32 cellular contexts compared by ENCODE assay signal in the genomic region with DNA sequence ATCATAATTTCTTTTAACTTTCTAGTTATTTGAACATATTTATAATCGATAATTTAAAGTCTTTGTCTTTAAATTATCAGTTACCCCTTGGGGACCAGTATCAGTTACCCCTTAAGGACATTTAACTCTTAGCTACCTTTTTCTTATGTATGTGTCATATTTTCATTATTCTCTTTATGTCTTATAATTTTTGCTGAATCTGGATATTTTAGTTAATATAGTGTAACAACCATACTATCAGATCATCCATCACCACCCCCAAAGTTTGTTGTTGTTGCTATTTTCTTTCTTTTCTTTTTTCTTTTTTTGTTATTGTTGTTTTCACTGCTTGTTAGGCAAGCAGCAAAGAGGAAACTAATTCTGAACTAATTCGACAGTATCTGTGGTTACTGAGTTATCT. TPM values are rescaled to one million over a fixed set of nuclear protein-coding genes. Genes with fewer than 3 reads are reported as not detected.
"Had no signal": no experiment of that assay in that cellular context is flagged by ENCODE, and none has a peak within 500 bp of the region (broad histone marks: within the 10 kb centered on the region; RNA-seq: fewer than 3 reads in every experiment).

No MANE protein-coding gene starts in this region.

- H3K4me1 ChIP-seq: pancreas, prostate gland, suprapubic skin, testis, tibial artery, transverse colon, upper lobe of right lung, uterus had no signal

- H3K4me2 ChIP-seq: smooth muscle cell had no signal

- H3K9me3 ChIP-seq: pancreas, prostate gland, testis, uterus had no signal

- H3K36me3 ChIP-seq: neutrophil, pancreas, prostate gland, spleen, suprapubic skin, tibial artery, transverse colon, upper lobe of right lung, uterus had no signal

- FAIRE-seq: pancreas had no signal

- H3K4me3 ChIP-seq: pancreas, prostate gland, skin epidermis, smooth muscle cell, spleen, suprapubic skin, testis, tibial artery, transverse colon, upper lobe of right lung, uterus had no signal

- H3K27me3 ChIP-seq: neutrophil, pancreas, spleen, suprapubic skin, testis, tibial artery, transverse colon, upper lobe of right lung, uterus had no signal

- H3K4me3 Mint-ChIP-seq: naive thymus-derived CD8-positive, alpha-beta T cell; natural killer cell treated with Interleukin-12 subunit alpha and Interleukin-12 subunit beta and Interleukin-15 and Interleukin-18, amount 100 ng/mL, for 72 hours; nephron progenitor cell; neural crest cell; stimulated activated memory B cell treated with anti-CD40 and anti-IgM and Interleukin-4, amounts not matched to agents 10 μg/mL and 1 μg/mL and 100 μg/mL, for 72 hours; stimulated activated naive CD8-positive, alpha-beta T cell treated with anti-CD3 and anti-CD28 coated beads, Interleukin-15, amount 100 ng/mL, for 72 hours; type B pancreatic cell had no signal

- DNase-seq: naive thymus-derived CD8-positive, alpha-beta T cell; nephron progenitor cell; nucleus accumbens; pancreas; right cardiac atrium; spleen; stimulated activated CD4-positive, alpha-beta T cell treated with anti-CD3 and anti-CD28 coated beads, Interleukin-12 subunit alpha, Interleukin-12 subunit beta, amount 100 ng/mL, for 4 hours; stimulated activated CD4-positive, alpha-beta T cell treated with anti-CD3 and anti-CD28 coated beads, Interleukin-1b, Interleukin-23, amount 100 ng/mL, for 48 hours; stimulated activated CD4-positive, alpha-beta T cell treated with anti-CD3 and anti-CD28 coated beads, Interleukin-4, amount 100 ng/mL, for 1 hour; stimulated activated CD4-positive, alpha-beta T cell treated with anti-CD3 and anti-CD28 coated beads, Interleukin-4, amount 100 ng/mL, for 4 hours; stimulated activated CD8-positive, alpha-beta memory T cell treated with anti-CD3 and anti-CD28 coated beads, Interleukin-4, amount 100 ng/mL, for 48 hours; stimulated activated naive CD4-positive, alpha-beta T cell; stimulated activated naive CD8-positive, alpha-beta T cell treated with anti-CD3 and anti-CD28 coated beads, Interleukin-15, amount 100 ng/mL, for 72 hours; stimulated activated naive CD8-positive, alpha-beta T cell treated with anti-CD3 and anti-CD28 coated beads, Interleukin-15, Interleukin-2, amounts not matched to agents 100 U/mL and 50 U/mL, for 24 hours; substantia nigra; testis; tibial artery; transverse colon; upper lobe of right lung; uterus had no signal

- H3K4me1 Mint-ChIP-seq: nephron progenitor cell; neural crest cell; stimulated activated naive CD8-positive, alpha-beta T cell treated with anti-CD3 and anti-CD28 coated beads, Interleukin-15, amount 100 ng/mL, for 72 hours had no signal

- H3K27ac Mint-ChIP-seq: naive thymus-derived CD8-positive, alpha-beta T cell; nephron progenitor cell; stimulated activated memory B cell treated with anti-CD40 and anti-IgM and Interleukin-4, amounts not matched to agents 10 μg/mL and 1 μg/mL and 100 μg/mL, for 72 hours; type B pancreatic cell had no signal

- ATAC-seq: naive thymus-derived CD8-positive, alpha-beta T cell; natural killer cell treated with Interleukin-12 subunit alpha and Interleukin-12 subunit beta and Interleukin-15 and Interleukin-18, amount 100 ng/mL, for 72 hours; pancreas; right cardiac atrium; sciatic nerve; stimulated activated memory B cell treated with anti-CD40 and anti-IgM and Interleukin-4, amounts not matched to agents 10 μg/mL and 1 μg/mL and 100 μg/mL, for 72 hours; stimulated activated naive CD8-positive, alpha-beta T cell treated with anti-CD3 and anti-CD28 coated beads, Interleukin-15, amount 100 ng/mL, for 72 hours; stimulated activated naive CD8-positive, alpha-beta T cell treated with anti-CD3 and anti-CD28 coated beads, Interleukin-15, Interleukin-2, amounts not matched to agents 100 U/mL and 50 U/mL, for 24 hours; upper lobe of right lung had no signal

- H3K27me3 Mint-ChIP-seq: naive thymus-derived CD8-positive, alpha-beta T cell; stimulated activated memory B cell treated with anti-CD40 and anti-IgM and Interleukin-4, amounts not matched to agents 10 μg/mL and 1 μg/mL and 100 μg/mL, for 72 hours; stimulated activated naive CD8-positive, alpha-beta T cell treated with anti-CD3 and anti-CD28 coated beads, Interleukin-15, amount 100 ng/mL, for 72 hours; type B pancreatic cell had no signal

- H3K27ac ChIP-seq: neutrophil, pancreas, prostate gland, skin epidermis, spleen, suprapubic skin, testis, tibial artery, transverse colon, upper lobe of right lung, uterus had no signal

RNA-seq across cellular contexts. Expression of a gene that starts 57.0 kb away (rescaled TPM):
- total RNA-seq: naive thymus-derived CD8-positive, alpha-beta T cell; neural crest cell; osteocyte; prostate gland; right cardiac atrium; smooth muscle cell; transverse colon; upper lobe of right lung had no signal
- polyA plus RNA-seq: naive thymus-derived CD8-positive, alpha-beta T cell; pancreas; right cardiac atrium; urinary bladder had no signal
